In genomic region chr7:97117035-97117371, GRCh38 we compare ENCODE assay signal across 8 cellular contexts. TPM values are rescaled to one million over a fixed set of nuclear protein-coding genes. Genes with fewer than 3 reads are reported as not detected.
A peak's percentile ranks its signal among the peaks of the same experiment; 100 is the strongest.
DNase-seq lines count a peak whose midpoint lies in the region; ATAC-seq and TF ChIP-seq lines count a peak whose summit lies in the region.

No MANE protein-coding gene starts in this region.

- H3K27me3 Mint-ChIP-seq in glutamatergic neuron (ENCODE audit: unreplicated experiment) = peaks cover 3% of the 10 kb centered on the region

- peak overlapping the region; percentile 88 for H3K27ac Mint-ChIP-seq in glutamatergic neuron (ENCODE audit: unreplicated experiment)

- ATAC-seq in GM18508 (IDR thresholded peaks at IDR 0.05; ENCODE audit: insufficient read depth, unreplicated experiment) (peak; percentile 2), GM18868 (IDR thresholded peaks at IDR 0.05; ENCODE audit: unreplicated experiment) (no peak)

- peaks cover 7% of the 10 kb centered on the region for H3K9me3 Mint-ChIP-seq in glutamatergic neuron (ENCODE audit: unreplicated experiment)

- no peaks in the 10 kb centered on the region for H3K27me3 ChIP-seq in WERI-Rb-1 (ENCODE audit: insufficient read depth, low read depth, severe bottlenecking)

- H3K4me3 Mint-ChIP-seq in glutamatergic neuron (ENCODE audit: unreplicated experiment) = peak overlapping the region; percentile 99

- H3K4me3 ChIP-seq in WERI-Rb-1 (ENCODE audit: low read depth, low read length) = peak overlapping the region; percentile 50
- H3K4me3 ChIP-seq in retinal pigment epithelial cell (ENCODE audit: low read length) = peak overlapping the region; percentile 83

- H3K4me1 Mint-ChIP-seq in glutamatergic neuron (ENCODE audit: low read depth, unreplicated experiment) = peaks cover 11% of the 10 kb centered on the region

- H3K27ac ChIP-seq in WERI-Rb-1 = peak overlapping the region; percentile 91

- no peaks in the 10 kb centered on the region for H3K9me3 ChIP-seq in WERI-Rb-1 (ENCODE audit: severe bottlenecking)

- H3K36me3 ChIP-seq in WERI-Rb-1 = no peaks in the 10 kb centered on the region; the same call in 1 of the 2 replicates

- DNase-seq in WERI-Rb-1 (peak; percentile 12), glutamatergic neuron (no peak), retinal pigment epithelial cell (ENCODE audit: low read depth) (no peak), COLO668 (lab: John Stamatoyannopoulos, UW; ENCODE audit: unreplicated experiment) (no peak), H4 (ENCODE audit: low spot score) (no peak), pons (ENCODE audit: low spot score) (no peak)

- no peak for TF ChIP-seq CTCF in WERI-Rb-1 (IDR thresholded peaks at IDR 0.05; ENCODE audit: low read depth, low read length)
- no peak for TF ChIP-seq CTCF in glutamatergic neuron (IDR thresholded peaks at IDR 0.05; ENCODE audit: partially characterized antibody, unreplicated experiment)
- TF ChIP-seq CTCF in retinal pigment epithelial cell (conservative IDR thresholded peaks at IDR 0.05; ENCODE audit: low read depth, low read length) = no peak

- no peaks in the 10 kb centered on the region for H3K36me3 Mint-ChIP-seq in glutamatergic neuron (ENCODE audit: unreplicated experiment)

RNA-seq across cellular contexts. Expression of gene SDHAF3, which starts 0.5 kb away (rescaled TPM):
- 10.1 TPM for total RNA-seq in glutamatergic neuron (ENCODE audit: unreplicated experiment)
- total RNA-seq in H4 (2014; rRNA removed; shearing (Covaris generic)) = 48.2 and 62.1 TPM in 2 replicates
